In genomic region chr22:26673485-26673884, GRCh38 we compare ENCODE assay signal across 8 cellular contexts. TPM values are rescaled to one million over a fixed set of nuclear protein-coding genes. Genes with fewer than 3 reads are reported as not detected.
DNase-seq lines count a peak whose midpoint lies in the region; ATAC-seq, FAIRE-seq and TF ChIP-seq lines count a peak whose summit lies in the region.

No MANE protein-coding gene starts in this region.

- DNase-seq in BE2C (no peak), NB4 (ENCODE audit: low read depth) (no peak), astrocyte (ENCODE audit: low read depth) (peak; percentile 41), thoracic aorta (ENCODE audit: low spot score) (no peak), NCI-H1930 (lab: John Stamatoyannopoulos, UW) (no peak)

- H3K27ac Mint-ChIP-seq in astrocyte (ENCODE audit: unreplicated experiment), result peak overlapping the region; percentile 98

- no peaks in the 10 kb centered on the region for H3K9me3 ChIP-seq in BE2C
- no peaks in the 10 kb centered on the region for H3K9me3 ChIP-seq in astrocyte (ENCODE audit: insufficient read depth, low read depth, low read length)
- H3K9me3 ChIP-seq in liver (ENCODE audit: control insufficient read depth in 4 of 4, low read length in 3 of 4), result no peaks in the 10 kb centered on the region
- H3K9me3 ChIP-seq in thoracic aorta, result no peaks in the 10 kb centered on the region

- no peak for TF ChIP-seq POLR2A in NB4 (IDR thresholded peaks at IDR 0.05; ENCODE audit: extremely low read depth, insufficient read length)

- peaks cover 4% of the 10 kb centered on the region for H3K36me3 Mint-ChIP-seq in astrocyte (ENCODE audit: low read depth, unreplicated experiment)

- H3K4me1 ChIP-seq in BE2C (peaks cover 9% of the 10 kb centered on the region), astrocyte (ENCODE audit: insufficient read depth, low read length) (peaks cover 17% of the 10 kb centered on the region), liver (ENCODE audit: control insufficient read depth in 4 of 4, insufficient read depth in 4 of 4, low read length in 3 of 4) (peaks cover 0 to 20% (median 10%) of the 10 kb centered on the region in 4 donors), thoracic aorta (ENCODE audit: control insufficient read depth in 1 of 2, low read depth in 2 of 2) (peaks cover 18 to 35% of the 10 kb centered on the region in 2 donors)

- no peaks in the 10 kb centered on the region for H3K27me3 ChIP-seq in BE2C
- no peaks in the 10 kb centered on the region for H3K27me3 ChIP-seq in astrocyte (ENCODE audit: insufficient read depth, low read length)
- no peaks in the 10 kb centered on the region for H3K27me3 ChIP-seq in liver (ENCODE audit: control insufficient read depth in 4 of 4, insufficient read depth in 4 of 4, low read length in 3 of 4)
- H3K27me3 ChIP-seq in thoracic aorta (replicated peaks; ENCODE audit: insufficient read depth), result no peaks in the 10 kb centered on the region

- H4K20me1 ChIP-seq in astrocyte (ENCODE audit: insufficient read depth, low read length), result no peaks in the 10 kb centered on the region

- H3K9ac ChIP-seq in astrocyte (ENCODE audit: low read length) (peak overlapping the region; percentile 96), liver (ENCODE audit: low read depth in 1 of 2, low read length in 2 of 2) (peak overlapping the region; percentile 70 to 74)

- peak overlapping the region; percentile 99 for H3K4me2 ChIP-seq in astrocyte (ENCODE audit: low read length)

- H3K79me2 ChIP-seq in astrocyte (ENCODE audit: insufficient read depth, low read length), result peaks cover 29% of the 10 kb centered on the region

- H3K4me3 ChIP-seq in BE2C (ENCODE audit: low read depth, low read length) (peak overlapping the region; percentile 97), NB4 (ENCODE audit: low read depth, low read length) (peak overlapping the region; percentile 95), astrocyte (ENCODE audit: insufficient read depth, low read depth, low read length) (peak overlapping the region; percentile 88), liver (ENCODE audit: low read depth in 1 of 3, low read length in 3 of 3) (peak overlapping the region; percentile 50 to 83 (median 66)), thoracic aorta (peak overlapping the region; percentile 85)

- no peaks in the 10 kb centered on the region for H3K27me3 Mint-ChIP-seq in astrocyte (ENCODE audit: low read depth, unreplicated experiment)

- ATAC-seq in thoracic aorta (ENCODE audit: insufficient number of reproducible peaks, low FRiP score, low read depth), result no peak
- ATAC-seq in GM19351 (IDR thresholded peaks at IDR 0.05; ENCODE audit: unreplicated experiment), result no peak
- ATAC-seq in GM21737 (IDR thresholded peaks at IDR 0.05; ENCODE audit: unreplicated experiment), result no peak

- peak overlapping the region; percentile 74 for H2AFZ ChIP-seq in astrocyte (ENCODE audit: low read depth, low read length)

- 43% methylated on average over 4 of the region's 4 CpGs for WGBS in liver

- H3K4me1 Mint-ChIP-seq in astrocyte (ENCODE audit: low read depth, unreplicated experiment), result peaks cover 28% of the 10 kb centered on the region

- H3K4me3 Mint-ChIP-seq in astrocyte (ENCODE audit: unreplicated experiment), result peak overlapping the region; percentile 89

- H3K9me3 Mint-ChIP-seq in astrocyte (ENCODE audit: unreplicated experiment), result no peaks in the 10 kb centered on the region

- peak; percentile 13 for FAIRE-seq in astrocyte (lab: Jason Lieb, UNC)

- no peak for TF ChIP-seq RAD21 in liver (IDR thresholded peaks at IDR 0.05)

- TF ChIP-seq CTCF in BE2C (IDR thresholded peaks at IDR 0.05; ENCODE audit: low read depth, low read length), result no peak
- no peak for TF ChIP-seq CTCF in NB4 (IDR thresholded peaks at IDR 0.05; ENCODE audit: low read depth, low read length)
- no peak for TF ChIP-seq CTCF in astrocyte (IDR thresholded peaks at IDR 0.05; ENCODE audit: insufficient read depth, low read depth, low read length)
- TF ChIP-seq CTCF in liver (IDR thresholded peaks at IDR 0.05; ENCODE audit: low read depth, low read length, missing input control), result no peak
- TF ChIP-seq CTCF in thoracic aorta (IDR thresholded peaks at IDR 0.05), result no peak

- H3K36me3 ChIP-seq in BE2C, result no peaks in the 10 kb centered on the region
- no peaks in the 10 kb centered on the region for H3K36me3 ChIP-seq in astrocyte (ENCODE audit: insufficient read depth, low read length)
- no peaks in the 10 kb centered on the region for H3K36me3 ChIP-seq in liver (ENCODE audit: control insufficient read depth in 4 of 4, insufficient read depth in 3 of 4, low read depth in 1 of 4, low read length in 3 of 4)
- H3K36me3 ChIP-seq in thoracic aorta, result no peaks in the 10 kb centered on the region

- peak overlapping the region; percentile 94 for H3K27ac ChIP-seq in astrocyte (ENCODE audit: low read depth, low read length)
- peak overlapping the region; percentile 81 to 87 for H3K27ac ChIP-seq in liver (ENCODE audit: low read depth in 1 of 2, low read length in 2 of 2)
- H3K27ac ChIP-seq in thoracic aorta, result peak overlapping the region; percentile 96 to 97

TF ChIP-seq in liver, 16 proteins besides CTCF, POLR2A, EP300 and RAD21:
- TF ChIP-seq, protein P1, sequence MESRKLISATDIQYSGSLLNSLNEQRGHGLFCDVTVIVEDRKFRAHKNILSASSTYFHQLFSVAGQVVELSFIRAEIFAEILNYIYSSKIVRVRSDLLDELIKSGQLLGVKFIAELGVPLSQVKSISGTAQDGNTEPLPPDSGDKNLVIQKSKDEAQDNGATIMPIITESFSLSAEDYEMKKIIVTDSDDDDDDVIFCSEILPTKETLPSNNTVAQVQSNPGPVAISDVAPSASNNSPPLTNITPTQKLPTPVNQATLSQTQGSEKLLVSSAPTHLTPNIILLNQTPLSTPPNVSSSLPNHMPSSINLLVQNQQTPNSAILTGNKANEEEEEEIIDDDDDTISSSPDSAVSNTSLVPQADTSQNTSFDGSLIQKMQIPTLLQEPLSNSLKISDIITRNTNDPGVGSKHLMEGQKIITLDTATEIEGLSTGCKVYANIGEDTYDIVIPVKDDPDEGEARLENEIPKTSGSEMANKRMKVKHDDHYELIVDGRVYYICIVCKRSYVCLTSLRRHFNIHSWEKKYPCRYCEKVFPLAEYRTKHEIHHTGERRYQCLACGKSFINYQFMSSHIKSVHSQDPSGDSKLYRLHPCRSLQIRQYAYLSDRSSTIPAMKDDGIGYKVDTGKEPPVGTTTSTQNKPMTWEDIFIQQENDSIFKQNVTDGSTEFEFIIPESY (IDR thresholded peaks at IDR 0.05), result no peak
- TF ChIP-seq FOXA1 (IDR thresholded peaks at IDR 0.05), result no peak
- TF ChIP-seq SP1 (IDR thresholded peaks at IDR 0.05), result no peak
- TF ChIP-seq, protein P2, sequence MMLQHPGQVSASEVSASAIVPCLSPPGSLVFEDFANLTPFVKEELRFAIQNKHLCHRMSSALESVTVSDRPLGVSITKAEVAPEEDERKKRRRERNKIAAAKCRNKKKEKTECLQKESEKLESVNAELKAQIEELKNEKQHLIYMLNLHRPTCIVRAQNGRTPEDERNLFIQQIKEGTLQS (IDR thresholded peaks at IDR 0.05), result no peak
- no peak for TF ChIP-seq GABPA (IDR thresholded peaks at IDR 0.05 in 1 of 2, conservative IDR thresholded peaks at IDR 0.05 in 1 of 2)
- TF ChIP-seq, protein P3, sequence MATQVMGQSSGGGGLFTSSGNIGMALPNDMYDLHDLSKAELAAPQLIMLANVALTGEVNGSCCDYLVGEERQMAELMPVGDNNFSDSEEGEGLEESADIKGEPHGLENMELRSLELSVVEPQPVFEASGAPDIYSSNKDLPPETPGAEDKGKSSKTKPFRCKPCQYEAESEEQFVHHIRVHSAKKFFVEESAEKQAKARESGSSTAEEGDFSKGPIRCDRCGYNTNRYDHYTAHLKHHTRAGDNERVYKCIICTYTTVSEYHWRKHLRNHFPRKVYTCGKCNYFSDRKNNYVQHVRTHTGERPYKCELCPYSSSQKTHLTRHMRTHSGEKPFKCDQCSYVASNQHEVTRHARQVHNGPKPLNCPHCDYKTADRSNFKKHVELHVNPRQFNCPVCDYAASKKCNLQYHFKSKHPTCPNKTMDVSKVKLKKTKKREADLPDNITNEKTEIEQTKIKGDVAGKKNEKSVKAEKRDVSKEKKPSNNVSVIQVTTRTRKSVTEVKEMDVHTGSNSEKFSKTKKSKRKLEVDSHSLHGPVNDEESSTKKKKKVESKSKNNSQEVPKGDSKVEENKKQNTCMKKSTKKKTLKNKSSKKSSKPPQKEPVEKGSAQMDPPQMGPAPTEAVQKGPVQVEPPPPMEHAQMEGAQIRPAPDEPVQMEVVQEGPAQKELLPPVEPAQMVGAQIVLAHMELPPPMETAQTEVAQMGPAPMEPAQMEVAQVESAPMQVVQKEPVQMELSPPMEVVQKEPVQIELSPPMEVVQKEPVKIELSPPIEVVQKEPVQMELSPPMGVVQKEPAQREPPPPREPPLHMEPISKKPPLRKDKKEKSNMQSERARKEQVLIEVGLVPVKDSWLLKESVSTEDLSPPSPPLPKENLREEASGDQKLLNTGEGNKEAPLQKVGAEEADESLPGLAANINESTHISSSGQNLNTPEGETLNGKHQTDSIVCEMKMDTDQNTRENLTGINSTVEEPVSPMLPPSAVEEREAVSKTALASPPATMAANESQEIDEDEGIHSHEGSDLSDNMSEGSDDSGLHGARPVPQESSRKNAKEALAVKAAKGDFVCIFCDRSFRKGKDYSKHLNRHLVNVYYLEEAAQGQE (IDR thresholded peaks at IDR 0.05), result no peak
- no peak for TF ChIP-seq EGR1 (IDR thresholded peaks at IDR 0.05; ENCODE audit: low read depth in 2 of 2)
- no peak for TF ChIP-seq NR2F2 (IDR thresholded peaks at IDR 0.05)
- no peak for TF ChIP-seq FOXA2 (IDR thresholded peaks at IDR 0.05)
- TF ChIP-seq TAF1 (conservative IDR thresholded peaks at IDR 0.05), result no peak
- no peak for TF ChIP-seq HNF4G (IDR thresholded peaks at IDR 0.05)
- TF ChIP-seq JUND (IDR thresholded peaks at IDR 0.05), result no peak
TF ChIP-seq in liver: peak in this region for 0.

RNA-seq across cellular contexts. Expression of gene MIAT, which starts 16.1 kb away (rescaled TPM):
- 6.1 TPM for polyA plus RNA-seq in BE2C (2012; ENCODE audit: insufficient read depth, insufficient read length, low read depth)
- 22.8 and 32.1 TPM in 2 replicates for total RNA-seq in astrocyte
- total RNA-seq in liver, result 1 to 10 TPM; 1.2 to 1.5 TPM
- under 1 TPM; 0.18 to 0.29 TPM for polyA plus RNA-seq in liver
- 1 to 10 TPM in 1 of 2 donors, under 1 TPM in 1; 0.81 to 3.6 TPM for total RNA-seq in thoracic aorta

RNA-seq across cellular contexts. Expression of gene CRYBA4, which starts 51.7 kb away (rescaled TPM):
- polyA plus RNA-seq in BE2C (2012; ENCODE audit: insufficient read depth, insufficient read length, low read depth), result 1.7 TPM
- total RNA-seq in astrocyte (1.1 and 2.0 TPM in 2 replicates), liver (not detected), thoracic aorta (not detected)
- not detected for polyA plus RNA-seq in liver

RNA-seq across cellular contexts. Expression of gene CRYBB1, which starts 55.7 kb away (rescaled TPM):
- polyA plus RNA-seq in BE2C (2012; ENCODE audit: insufficient read depth, insufficient read length, low read depth), result 0.71 TPM
- not detected in 2 replicates for total RNA-seq in astrocyte
- total RNA-seq in liver, result 1 to 10 TPM in 1 of 2 donors, under 1 TPM in 1; 0.17 to 2.3 TPM
- under 1 TPM in 1 of 2 donors, not detected in 1; 0.32 TPM for polyA plus RNA-seq in liver
- total RNA-seq in thoracic aorta, result 1 to 10 TPM in 1 of 2 donors, under 1 TPM in 1; 0.71 to 2.6 TPM
